In genomic region chr6:30914854-30915590, GRCh38 we compare ENCODE assay signal across 6 cellular contexts. TPM values are rescaled to one million over a fixed set of nuclear protein-coding genes. Genes with fewer than 3 reads are reported as not detected.
A peak's percentile ranks its signal among the peaks of the same experiment; 100 is the strongest.
DNase-seq lines count a peak whose midpoint lies in the region; ATAC-seq, FAIRE-seq and TF ChIP-seq lines count a peak whose summit lies in the region.

No MANE protein-coding gene starts in this region.

- ATAC-seq in K562 (peak; percentile 70), GM21526 (IDR thresholded peaks at IDR 0.05; ENCODE audit: low FRiP score, unreplicated experiment) (no peak)

- DNase-seq in K562 (ENCODE audit: extremely low read depth in 1 of 4, low spot score in 3 of 4) (peak; percentile 70 to 86 (median 73)), NCI-H1930 (lab: John Stamatoyannopoulos, UW) (no peak), NCI-H2107 (lab: John Stamatoyannopoulos, UW) (no peak)

- H3K9me3 ChIP-seq in HUES64 (ENCODE audit: insufficient read depth, low read depth, low read length) = no peaks in the 10 kb centered on the region
- no peaks in the 10 kb centered on the region for H3K9me3 ChIP-seq in K562 (replicated peaks; ENCODE audit: control insufficient read depth, insufficient read depth, low read depth, low read length)

- in situ Hi-C loops in K562 (cut with MboI) = loop anchor here (5.0 to 10.0 kb wide), 2 partner anchors 162 to 460 kb away; no protein-coding TSS in a partner anchor

- intact Hi-C loops in K562 (cut with micrococcal nuclease) = loop anchor here (1.0 to 2.0 kb wide), 6 partner anchors 38 to 172 kb away; no protein-coding TSS in a partner anchor

- no peak overlapping the region for H3K27ac ChIP-seq in HUES64 (ENCODE audit: low read depth, low read length)
- H3K27ac ChIP-seq in K562 (ENCODE audit: extremely low read depth, low read depth, low read length) = peak overlapping the region; percentile 89

- 74% methylated on average over 17 of the region's 17 CpGs for WGBS in HUES64
- 19% methylated on average over 17 of the region's 17 CpGs for WGBS in K562 (ENCODE audit: insufficient coverage, low coverage, missing lambda C conversion rate)

- CTCF ChIA-PET in K562 (lab: Yijun Ruan, JAX; ENCODE audit: low intra/inter-chr PET ratio) = interaction anchor here (0.5 to 3.7 kb wide), 16 partner anchors 11 to 433 kb away, joined by 3 to 34 read pairs (median 6); no protein-coding TSS in a partner anchor

- H3K4me3 ChIP-seq in HUES64 (ENCODE audit: low read length) = peak overlapping the region; percentile 69
- peak overlapping the region; percentile 55 for H3K4me3 ChIP-seq in K562

- POLR2A ChIA-PET in K562 (lab: Yijun Ruan, JAX) = interaction anchor here (0.6 to 3.5 kb wide), 14 partner anchors 9 to 1804 kb away, joined by 3 to 11 read pairs (median 4); no protein-coding TSS in a partner anchor

- H3K9ac ChIP-seq in HUES64 (ENCODE audit: low read depth, low read length) (peak overlapping the region; percentile 84), K562 (ENCODE audit: insufficient read depth in 1 of 2, low read depth in 2 of 2, low read length in 2 of 2) (peak overlapping the region; percentile 91 to 92)

- no peaks in the 10 kb centered on the region for H3K9me1 ChIP-seq in K562 (ENCODE audit: control insufficient read depth, insufficient read depth, low read length)

- H3K79me2 ChIP-seq in K562 (ENCODE audit: control insufficient read depth, insufficient read depth, low read length) = peaks cover 8% of the 10 kb centered on the region; the same call in 2 of the 3 replicates

- H2AFZ ChIP-seq in K562 (ENCODE audit: low read depth, low read length) = peak overlapping the region; percentile 86

- H3K36me3 Mint-ChIP-seq in nephron (ENCODE audit: low read depth) = peaks cover 55% of the 10 kb centered on the region

- no peak for FAIRE-seq in K562 (lab: Jason Lieb, UNC)

- H3K4me1 ChIP-seq in HUES64 (ENCODE audit: insufficient read depth, low read length) (peaks cover 15% of the 10 kb centered on the region; the same call in 1 of the 2 replicates), K562 (replicated peaks in 1 of 2; ENCODE audit: control insufficient read depth in 2 of 2, insufficient read depth in 2 of 2, low read length in 2 of 2) (peaks cover 15 to 28% of the 10 kb centered on the region in 2 experiments)

- no TSS peak for BruUV-seq in K562 (replicated peaks; lab: Mats Ljungman, UMichigan)

- peak overlapping the region; percentile 82 to 94 (median 88) for H3K4me3 Mint-ChIP-seq in nephron

- H3K27me3 ChIP-seq in HUES64 (ENCODE audit: insufficient read depth, low read length) (no peaks in the 10 kb centered on the region), K562 (ENCODE audit: control insufficient read depth in 2 of 2, insufficient read depth in 2 of 2, low read length in 2 of 2) (no peaks in the 10 kb centered on the region)

- no peaks in the 10 kb centered on the region for H3K9me3 Mint-ChIP-seq in nephron

- no peak for TF ChIP-seq RAD21 in K562 (CRISPR knock-in tag; conservative IDR thresholded peaks at IDR 0.05 in 1 of 2, IDR thresholded peaks at IDR 0.05 in 1 of 2)

- TF ChIP-seq EP300 in K562 (IDR thresholded peaks at IDR 0.05; ENCODE audit: low read length) = no peak

- no peaks in the 10 kb centered on the region for H4K20me1 ChIP-seq in K562 (replicated peaks; ENCODE audit: control insufficient read depth, insufficient read depth, low read length)

- H3K36me3 ChIP-seq in HUES64 (ENCODE audit: insufficient read depth, low read length) = peaks cover 67% of the 10 kb centered on the region
- peaks cover 78% of the 10 kb centered on the region; the same call in 2 of the 3 replicates for H3K36me3 ChIP-seq in K562 (ENCODE audit: control insufficient read depth, insufficient read depth, low read length)

- peak overlapping the region; percentile 99 for H3K4me2 ChIP-seq in K562 (ENCODE audit: insufficient read depth, low read length)

- H3K27ac Mint-ChIP-seq in nephron = peak overlapping the region; percentile 85 to 94 (median 91)

- peaks cover 40% of the 10 kb centered on the region for H3K4me1 Mint-ChIP-seq in nephron

- TF ChIP-seq POLR2A in K562 (conservative IDR thresholded peaks at IDR 0.05) = no peak; the same call in 1 of the 2 replicates

- TF ChIP-seq CTCF in K562 (IDR thresholded peaks at IDR 0.05 in 2 of 3, conservative IDR thresholded peaks at IDR 0.05 in 1 of 3; ENCODE audit: insufficient read depth in 2 of 3, low read depth in 1 of 3, low read length in 3 of 3) (0 out of 6 replicates have a peak, but pooled peaks of 1 of the 3 experiments have one; percentile 5), nephron (IDR thresholded peaks at IDR 0.05; ENCODE audit: unreplicated experiment in 3 of 3) (no peak)

- no peaks in the 10 kb centered on the region for H3K27me3 Mint-ChIP-seq in nephron (ENCODE audit: low read depth)

RNA-seq across cellular contexts. Expression of gene VARS2, which starts 1.0 kb away (rescaled TPM):
- 25.4 TPM for polyA plus RNA-seq in HUES64 (2013, experiment 1 of 2)
- 23.3 TPM for polyA plus RNA-seq in HUES64 (2013, experiment 2 of 2)
- 134 and 271 TPM in 2 replicates for total RNA-seq in K562 (2011; cell fraction: chromatin; rRNA removed; ENCODE audit: low replicate concordance)
- 116 and 125 TPM in 2 replicates for total RNA-seq in K562 (2011; cell fraction: nucleolus; rRNA removed)
- total RNA-seq in K562 (2011; cell fraction: nucleoplasm; rRNA removed) = 117 and 125 TPM in 2 replicates
- total RNA-seq in K562 (2014; rRNA removed) = 31.1 and 46.0 TPM in 2 replicates
- total RNA-seq in K562 (2014; rRNA removed; fragmentation: Illumina TruSeq; extraction: Trizol) = 16.8 and 18.5 TPM in 2 replicates
- total RNA-seq in K562 (2015; rRNA removed; fragmentation: Illumina TruSeq; extraction: Trizol) = 23.3 and 26.3 TPM in 2 replicates
- total RNA-seq in K562 (2021) = 41.0 and 48.0 TPM in 2 replicates
- polyA plus RNA-seq in K562 (2011; rRNA removed) = 35.1 and 56.2 TPM in 2 replicates
- 28.8 and 33.9 TPM in 2 replicates for polyA plus RNA-seq in K562 (2011; cell fraction: cytosol; rRNA removed)
- 263 and 308 TPM in 2 replicates for polyA plus RNA-seq in K562 (2011; cell fraction: nucleus; rRNA removed)
- 38.5 and 55.4 TPM in 2 replicates for polyA plus RNA-seq in K562 (2012)
- polyA plus RNA-seq in K562 (2014; fragmentation: Illumina TruSeq; extraction: Trizol) = 28.3 and 29.9 TPM in 2 replicates
- polyA plus RNA-seq in K562 (2014; fragmentation: Nextera tagmentation; extraction: Ambion mirVana) = 1 to 10 TPM; 1.6 to 2.3 TPM
- 44.8 and 53.6 TPM in 2 replicates for polyA plus RNA-seq in K562 (2014; rRNA removed)
- 46.2 and 47.8 TPM in 2 replicates for polyA minus RNA-seq in K562 (2011; rRNA and poly(A)+ RNA removed)
- 18.4 and 32.6 TPM in 2 replicates for polyA minus RNA-seq in K562 (2011; cell fraction: cytosol; rRNA and poly(A)+ RNA removed)
- 28.9 and 49.2 TPM in 2 replicates for polyA minus RNA-seq in K562 (2011; cell fraction: nucleus; rRNA and poly(A)+ RNA removed)

RNA-seq across cellular contexts. Expression of gene GTF2H4, which starts 7.0 kb away (rescaled TPM):
- polyA plus RNA-seq in HUES64 (2013, experiment 1 of 2) = 31.2 TPM
- polyA plus RNA-seq in HUES64 (2013, experiment 2 of 2) = 24.7 TPM
- total RNA-seq in K562 (2011; cell fraction: chromatin; rRNA removed; ENCODE audit: low replicate concordance) = 228 and 428 TPM in 2 replicates
- total RNA-seq in K562 (2011; cell fraction: nucleolus; rRNA removed) = 202 and 247 TPM in 2 replicates
- 179 and 226 TPM in 2 replicates for total RNA-seq in K562 (2011; cell fraction: nucleoplasm; rRNA removed)
- 30.5 and 55.3 TPM in 2 replicates for total RNA-seq in K562 (2014; rRNA removed)
- total RNA-seq in K562 (2014; rRNA removed; fragmentation: Illumina TruSeq; extraction: Trizol) = 36.1 and 39.6 TPM in 2 replicates
- total RNA-seq in K562 (2015; rRNA removed; fragmentation: Illumina TruSeq; extraction: Trizol) = 38.3 and 38.6 TPM in 2 replicates
- 70.6 and 80.5 TPM in 2 replicates for total RNA-seq in K562 (2021)
- polyA plus RNA-seq in K562 (2011; rRNA removed) = 60.1 and 75.6 TPM in 2 replicates
- polyA plus RNA-seq in K562 (2011; cell fraction: cytosol; rRNA removed) = 57.7 and 65.7 TPM in 2 replicates
- 584 and 671 TPM in 2 replicates for polyA plus RNA-seq in K562 (2011; cell fraction: nucleus; rRNA removed)
- 66.1 and 69.0 TPM in 2 replicates for polyA plus RNA-seq in K562 (2012)
- 57.1 and 76.3 TPM in 2 replicates for polyA plus RNA-seq in K562 (2014; fragmentation: Illumina TruSeq; extraction: Trizol)
- 1 to 10 TPM; 3.6 to 5.2 TPM for polyA plus RNA-seq in K562 (2014; fragmentation: Nextera tagmentation; extraction: Ambion mirVana)
- 86.1 and 95.0 TPM in 2 replicates for polyA plus RNA-seq in K562 (2014; rRNA removed)
- 37.2 and 37.6 TPM in 2 replicates for polyA minus RNA-seq in K562 (2011; rRNA and poly(A)+ RNA removed)
- 16.6 and 20.2 TPM in 2 replicates for polyA minus RNA-seq in K562 (2011; cell fraction: cytosol; rRNA and poly(A)+ RNA removed)
- polyA minus RNA-seq in K562 (2011; cell fraction: nucleus; rRNA and poly(A)+ RNA removed) = 60.9 and 104 TPM in 2 replicates

RNA-seq across cellular contexts. Expression of gene SFTA2, which starts 16.9 kb away (rescaled TPM):
- not detected for polyA plus RNA-seq in HUES64 (2013, experiment 1 of 2)
- not detected for polyA plus RNA-seq in HUES64 (2013, experiment 2 of 2)
- not detected in 2 replicates for total RNA-seq in K562 (2011; cell fraction: chromatin; rRNA removed; ENCODE audit: low replicate concordance)
- total RNA-seq in K562 (2011; cell fraction: nucleolus; rRNA removed) = not detected in 2 replicates
- not detected in 2 replicates for total RNA-seq in K562 (2011; cell fraction: nucleoplasm; rRNA removed)
- total RNA-seq in K562 (2014; rRNA removed) (not detected in 2 replicates), K562 (2014; rRNA removed; fragmentation: Illumina TruSeq; extraction: Trizol) (not detected in 2 replicates), K562 (2015; rRNA removed; fragmentation: Illumina TruSeq; extraction: Trizol) (not detected in 2 replicates), K562 (2021) (0.78 TPM in 1 of 2 replicates, not detected in the other)
- polyA plus RNA-seq in K562 (2011; rRNA removed) (not detected in 2 replicates), K562 (2014; fragmentation: Illumina TruSeq; extraction: Trizol) (not detected in 2 replicates), K562 (2014; fragmentation: Nextera tagmentation; extraction: Ambion mirVana) (not detected), K562 (2014; rRNA removed) (not detected in 2 replicates)
- polyA plus RNA-seq in K562 (2011; cell fraction: cytosol; rRNA removed) = not detected in 2 replicates
- not detected in 2 replicates for polyA plus RNA-seq in K562 (2011; cell fraction: nucleus; rRNA removed)
- polyA plus RNA-seq in K562 (2012) = 0.17 TPM in 1 of 2 replicates, not detected in the other
- not detected in 2 replicates for polyA minus RNA-seq in K562 (2011; rRNA and poly(A)+ RNA removed)
- polyA minus RNA-seq in K562 (2011; cell fraction: cytosol; rRNA and poly(A)+ RNA removed) = not detected in 2 replicates
- not detected in 2 replicates for polyA minus RNA-seq in K562 (2011; cell fraction: nucleus; rRNA and poly(A)+ RNA removed)

RNA-seq across cellular contexts. Expression of gene MUCL3, which starts 25.8 kb away (rescaled TPM):
- 0.10 TPM for polyA plus RNA-seq in HUES64 (2013, experiment 1 of 2)
- polyA plus RNA-seq in HUES64 (2013, experiment 2 of 2) = 0.13 TPM
- not detected in 2 replicates for total RNA-seq in K562 (2011; cell fraction: chromatin; rRNA removed; ENCODE audit: low replicate concordance)
- total RNA-seq in K562 (2011; cell fraction: nucleolus; rRNA removed) = not detected in 2 replicates
- total RNA-seq in K562 (2011; cell fraction: nucleoplasm; rRNA removed) = not detected in 2 replicates
- total RNA-seq in K562 (2014; rRNA removed) (not detected in 2 replicates), K562 (2014; rRNA removed; fragmentation: Illumina TruSeq; extraction: Trizol) (not detected in 2 replicates), K562 (2015; rRNA removed; fragmentation: Illumina TruSeq; extraction: Trizol) (not detected in 2 replicates), K562 (2021) (not detected in 2 replicates)
- polyA plus RNA-seq in K562 (2011; rRNA removed) (not detected in 2 replicates), K562 (2014; fragmentation: Illumina TruSeq; extraction: Trizol) (not detected in 2 replicates), K562 (2014; fragmentation: Nextera tagmentation; extraction: Ambion mirVana) (not detected), K562 (2014; rRNA removed) (0.07 TPM in 1 of 2 replicates, not detected in the other)
- not detected in 2 replicates for polyA plus RNA-seq in K562 (2011; cell fraction: cytosol; rRNA removed)
- not detected in 2 replicates for polyA plus RNA-seq in K562 (2011; cell fraction: nucleus; rRNA removed)
- 0.03 and 0.07 TPM in 2 replicates for polyA plus RNA-seq in K562 (2012)
- not detected in 2 replicates for polyA minus RNA-seq in K562 (2011; rRNA and poly(A)+ RNA removed)
- not detected in 2 replicates for polyA minus RNA-seq in K562 (2011; cell fraction: cytosol; rRNA and poly(A)+ RNA removed)
- not detected in 2 replicates for polyA minus RNA-seq in K562 (2011; cell fraction: nucleus; rRNA and poly(A)+ RNA removed)

RNA-seq across cellular contexts. Expression of gene DDR1, which starts 30.7 kb away (rescaled TPM):
- polyA plus RNA-seq in HUES64 (2013, experiment 1 of 2) = 116 TPM
- 139 TPM for polyA plus RNA-seq in HUES64 (2013, experiment 2 of 2)
- 77.6 and 145 TPM in 2 replicates for total RNA-seq in K562 (2011; cell fraction: chromatin; rRNA removed; ENCODE audit: low replicate concordance)
- 121 and 123 TPM in 2 replicates for total RNA-seq in K562 (2011; cell fraction: nucleolus; rRNA removed)
- total RNA-seq in K562 (2011; cell fraction: nucleoplasm; rRNA removed) = 99.0 and 108 TPM in 2 replicates
- total RNA-seq in K562 (2014; rRNA removed) (19.9 and 27.1 TPM in 2 replicates), K562 (2014; rRNA removed; fragmentation: Illumina TruSeq; extraction: Trizol) (10.5 and 12.2 TPM in 2 replicates), K562 (2015; rRNA removed; fragmentation: Illumina TruSeq; extraction: Trizol) (10.0 and 11.1 TPM in 2 replicates), K562 (2021) (42.9 and 44.6 TPM in 2 replicates)
- polyA plus RNA-seq in K562 (2011; rRNA removed) (11.2 and 19.0 TPM in 2 replicates), K562 (2014; fragmentation: Illumina TruSeq; extraction: Trizol) (16.0 and 19.8 TPM in 2 replicates), K562 (2014; fragmentation: Nextera tagmentation; extraction: Ambion mirVana) (1 to 10 TPM; 1.4 to 1.6 TPM), K562 (2014; rRNA removed) (19.3 and 20.2 TPM in 2 replicates)
- 17.3 and 19.2 TPM in 2 replicates for polyA plus RNA-seq in K562 (2011; cell fraction: cytosol; rRNA removed)
- 47.9 and 67.4 TPM in 2 replicates for polyA plus RNA-seq in K562 (2011; cell fraction: nucleus; rRNA removed)
- polyA plus RNA-seq in K562 (2012) = 25.5 and 32.6 TPM in 2 replicates
- 16.3 and 21.0 TPM in 2 replicates for polyA minus RNA-seq in K562 (2011; rRNA and poly(A)+ RNA removed)
- polyA minus RNA-seq in K562 (2011; cell fraction: cytosol; rRNA and poly(A)+ RNA removed) = 26.3 and 45.5 TPM in 2 replicates
- 27.9 and 41.7 TPM in 2 replicates for polyA minus RNA-seq in K562 (2011; cell fraction: nucleus; rRNA and poly(A)+ RNA removed)

Comparison
In these comparisons a context has a peak if more than half of its experiments do, and no peak if none do; other contexts are left out.
1. DNase-seq: peak in K562 (4 of 4); none in NCI-H1930 (0 of 2) and NCI-H2107 (single experiment).